In the genomic region with DNA sequence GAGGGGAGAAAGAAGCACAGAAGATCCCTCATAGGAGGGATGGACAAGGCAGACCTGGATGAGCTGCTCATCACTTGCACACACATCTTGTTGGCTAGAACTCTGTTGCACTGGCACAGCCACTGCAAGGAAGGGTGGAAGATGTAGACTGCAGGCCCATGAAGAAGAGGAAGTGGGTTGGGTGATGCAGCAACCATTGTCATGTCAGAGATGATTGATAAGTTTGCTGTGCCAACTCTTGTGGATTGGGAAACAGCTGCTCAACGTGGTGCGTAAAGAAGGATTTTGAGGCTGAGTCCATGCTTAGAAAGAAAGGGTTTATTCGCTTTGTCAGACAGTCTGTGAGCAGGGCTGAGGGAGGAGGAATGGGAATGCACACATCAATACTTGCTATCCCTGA, we compare ENCODE assay signal across 14 cellular contexts.
"Had no signal": no experiment of that assay in that cellular context is flagged by ENCODE, and none has a peak within 500 bp of the region (broad histone marks: within the 10 kb centered on the region; RNA-seq: fewer than 3 reads in every experiment).

No MANE protein-coding gene starts in this region.

- DNase-seq: activated CD4-positive, alpha-beta T cell treated with anti-CD3 and anti-CD28 coated beads for 1 hour; activated CD4-positive, alpha-beta T cell treated with anti-CD3 and anti-CD28 coated beads, Interleukin-2, amount 50 U/mL, for 48 hours; activated CD8-positive, alpha-beta memory T cell treated with anti-CD3 and anti-CD28 coated beads, Interleukin-2, amount 10 ng/mL, durations not matched to agents 7 days and 5 days; activated effector memory CD4-positive, alpha-beta T cell treated with Interleukin-2 at 50 U/mL for 16 hours; activated T-cell treated with anti-CD3 and anti-CD28 coated beads, Interleukin-2, amount 50 U/mL, for 24 hours; effector memory CD8-positive, alpha-beta T cell; islet precursor cell; natural killer cell; posterior cingulate gyrus; right cardiac atrium; tibial artery; uterus had no signal

- ATAC-seq: activated CD8-positive, alpha-beta memory T cell treated with anti-CD3 and anti-CD28 coated beads, Interleukin-2, amount 10 ng/mL, durations not matched to agents 7 days and 5 days; effector memory CD8-positive, alpha-beta T cell; gastroesophageal sphincter; right cardiac atrium; stimulated activated effector memory CD8-positive, alpha-beta T cell treated with anti-CD3 and anti-CD28 coated beads, Interleukin-12 subunit alpha, Interleukin-12 subunit beta, amount 100 ng/mL, for 72 hours had no signal
